Comparison of ENCODE assay signal across 15 cellular contexts in genomic region chr20:32231245-32231644, GRCh38. TPM values are rescaled to one million over a fixed set of nuclear protein-coding genes. Genes with fewer than 3 reads are reported as not detected.
DNase-seq lines count a peak whose midpoint lies in the region; ATAC-seq, FAIRE-seq and TF ChIP-seq lines count a peak whose summit lies in the region.
"Had no signal": no experiment of that assay in that cellular context is flagged by ENCODE, and none has a peak within 500 bp of the region (broad histone marks: within the 10 kb centered on the region; RNA-seq: fewer than 3 reads in every experiment).

No MANE protein-coding gene starts in this region.

- H3K4me3 ChIP-seq in CD8-positive, alpha-beta T cell (ENCODE audit: low read depth, low read length), result no peak overlapping the region
- no peak overlapping the region for H3K4me3 ChIP-seq in small intestine (ENCODE audit: low read depth in 1 of 2, low read length in 2 of 2)
- H3K4me3 ChIP-seq: esophagus muscularis mucosa, prostate gland, transverse colon had no signal

- peaks cover 17% of the 10 kb centered on the region for H3K36me3 ChIP-seq in CD8-positive, alpha-beta T cell (ENCODE audit: insufficient read depth, low read length)
- H3K36me3 ChIP-seq in small intestine (ENCODE audit: control insufficient read depth in 2 of 2, insufficient read depth in 2 of 2, low read length in 2 of 2), result peaks cover 0 to 6% of the 10 kb centered on the region in 2 donors

- peaks cover 16% of the 10 kb centered on the region for H3K4me1 ChIP-seq in CD8-positive, alpha-beta T cell (ENCODE audit: insufficient read depth, low read length)
- peaks cover 5 to 13% of the 10 kb centered on the region in 2 donors for H3K4me1 ChIP-seq in small intestine (ENCODE audit: control insufficient read depth in 2 of 2, insufficient read depth in 1 of 2, low read depth in 1 of 2, low read length in 1 of 2)

- H3K27ac Mint-ChIP-seq in CD14-positive monocyte (peak overlapping the region; percentile 36 to 95 (median 87)), immature natural killer cell (peak overlapping the region in 4 of 6 donors; percentile 55 to 91 (median 74))
- peak overlapping the region; percentile 87 for H3K27ac Mint-ChIP-seq in CD8-positive, alpha-beta T cell
- H3K27ac Mint-ChIP-seq in activated T-helper 1 cell treated with anti-CD3 and anti-CD28 coated beads, Interleukin-12 subunit alpha, Interleukin-12 subunit beta, Interleukin-2, Interleukin-4 antibody, amounts not matched to agents 30 ng/mL and 10 ng/mL and 1 ng/mL, durations not matched to agents 14 hours and 24 hours and 36 hours, result peak overlapping the region; percentile 95

- no peaks in the 10 kb centered on the region for H3K9me3 Mint-ChIP-seq in CD14-positive monocyte
- no peaks in the 10 kb centered on the region for H3K9me3 Mint-ChIP-seq in CD8-positive, alpha-beta T cell
- H3K9me3 Mint-ChIP-seq in activated T-helper 1 cell treated with anti-CD3 and anti-CD28 coated beads, Interleukin-12 subunit alpha, Interleukin-12 subunit beta, Interleukin-2, Interleukin-4 antibody, amounts not matched to agents 30 ng/mL and 10 ng/mL and 1 ng/mL, durations not matched to agents 14 hours and 24 hours and 36 hours, result no peaks in the 10 kb centered on the region
- H3K9me3 Mint-ChIP-seq in immature natural killer cell, result no peaks in the 10 kb centered on the region

- no peak overlapping the region for H3K27ac ChIP-seq in CD8-positive, alpha-beta T cell (ENCODE audit: low read depth, low read length)
- peak overlapping the region in 1 of 2 donors; percentile 51 for H3K27ac ChIP-seq in small intestine (ENCODE audit: low read depth in 1 of 2, low read length in 1 of 2)
- H3K27ac ChIP-seq: esophagus muscularis mucosa, prostate gland, transverse colon had no signal

- peaks cover 51 to 53% of the 10 kb centered on the region in 2 donors for H3K36me3 Mint-ChIP-seq in CD14-positive monocyte
- H3K36me3 Mint-ChIP-seq in CD8-positive, alpha-beta T cell, result peaks cover 80% of the 10 kb centered on the region
- peaks cover 69% of the 10 kb centered on the region for H3K36me3 Mint-ChIP-seq in activated T-helper 1 cell treated with anti-CD3 and anti-CD28 coated beads, Interleukin-12 subunit alpha, Interleukin-12 subunit beta, Interleukin-2, Interleukin-4 antibody, amounts not matched to agents 30 ng/mL and 10 ng/mL and 1 ng/mL, durations not matched to agents 14 hours and 24 hours and 36 hours (ENCODE audit: low read depth)
- peaks cover 29 to 43% (median 29%) of the 10 kb centered on the region in 3 donors for H3K36me3 Mint-ChIP-seq in immature natural killer cell

- no peak for TF ChIP-seq CTCF in CD14-positive monocyte (IDR thresholded peaks at IDR 0.05)
- TF ChIP-seq CTCF in CD8-positive, alpha-beta T cell (IDR thresholded peaks at IDR 0.05), result no peak

- CTCF ChIA-PET in CD8-positive, alpha-beta T cell (lab: Charles Lee), result no interaction called here

- H3K4me1 Mint-ChIP-seq in CD14-positive monocyte, result peaks cover 78% of the 10 kb centered on the region
- peaks cover 15% of the 10 kb centered on the region for H3K4me1 Mint-ChIP-seq in CD8-positive, alpha-beta T cell (ENCODE audit: low read depth)
- H3K4me1 Mint-ChIP-seq in activated T-helper 1 cell treated with anti-CD3 and anti-CD28 coated beads, Interleukin-12 subunit alpha, Interleukin-12 subunit beta, Interleukin-2, Interleukin-4 antibody, amounts not matched to agents 30 ng/mL and 10 ng/mL and 1 ng/mL, durations not matched to agents 14 hours and 24 hours and 36 hours (ENCODE audit: low read depth), result peaks cover 40% of the 10 kb centered on the region
- peaks cover 17 to 23% of the 10 kb centered on the region in 2 donors for H3K4me1 Mint-ChIP-seq in immature natural killer cell

- POLR2A ChIA-PET in CD8-positive, alpha-beta T cell (lab: Charles Lee), result interaction anchor here (1.9 kb wide), 1 partner anchor 8 kb away, joined by 5 read pairs; no protein-coding TSS in a partner anchor

- ATAC-seq in CD8-positive, alpha-beta T cell, result no peak
- ATAC-seq in HG03039 (IDR thresholded peaks at IDR 0.05; ENCODE audit: unreplicated experiment), result no peak

- no peak for FAIRE-seq in small intestine (lab: Jason Lieb, UNC)
- FAIRE-seq: H1 had no signal

- H3K9me3 ChIP-seq in CD8-positive, alpha-beta T cell (ENCODE audit: low read length), result no peaks in the 10 kb centered on the region
- no peaks in the 10 kb centered on the region for H3K9me3 ChIP-seq in small intestine (ENCODE audit: control insufficient read depth, low read depth)
- H3K9me3 ChIP-seq: esophagus muscularis mucosa, prostate gland, transverse colon had no signal

- H3K27me3 ChIP-seq in CD8-positive, alpha-beta T cell (ENCODE audit: insufficient read depth, low read length), result no peaks in the 10 kb centered on the region
- no peaks in the 10 kb centered on the region for H3K27me3 ChIP-seq in small intestine (ENCODE audit: control insufficient read depth in 2 of 2, insufficient read depth in 2 of 2, low read length in 2 of 2)
- H3K27me3 ChIP-seq: esophagus muscularis mucosa, transverse colon had no signal

- DNase-seq in CD14-positive monocyte (ENCODE audit: low spot score) (no peak), immature natural killer cell (no peak), pons (ENCODE audit: low spot score) (no peak), small intestine (no peak), kidney glomerular epithelial cell (lab: John Stamatoyannopoulos, UW) (no peak)
- DNase-seq in CD8-positive, alpha-beta T cell, result no peak
- DNase-seq in activated T-helper 1 cell treated with anti-CD3 and anti-CD28 coated beads, Interleukin-12 subunit alpha, Interleukin-12 subunit beta, Interleukin-2, Interleukin-4 antibody, amounts not matched to agents 30 ng/mL and 10 ng/mL and 1 ng/mL, durations not matched to agents 14 hours and 24 hours and 36 hours (ENCODE audit: low spot score), result no peak
- DNase-seq: DMS153, NCI-H1105 treated with DMSO at 0.1 percent for 48 hours, NCI-H526 treated with DMSO at 0.1 percent for 48 hours, transverse colon had no signal

- no peak overlapping the region for H3K4me3 Mint-ChIP-seq in CD14-positive monocyte
- no peak overlapping the region for H3K4me3 Mint-ChIP-seq in CD8-positive, alpha-beta T cell
- H3K4me3 Mint-ChIP-seq in activated T-helper 1 cell treated with anti-CD3 and anti-CD28 coated beads, Interleukin-12 subunit alpha, Interleukin-12 subunit beta, Interleukin-2, Interleukin-4 antibody, amounts not matched to agents 30 ng/mL and 10 ng/mL and 1 ng/mL, durations not matched to agents 14 hours and 24 hours and 36 hours, result no peak overlapping the region
- no peak overlapping the region for H3K4me3 Mint-ChIP-seq in immature natural killer cell

- peaks cover 0 to 2% (median 0%) of the 10 kb centered on the region in 3 donors for H3K27me3 Mint-ChIP-seq in CD14-positive monocyte (ENCODE audit: low read depth in 3 of 3)
- H3K27me3 Mint-ChIP-seq in CD8-positive, alpha-beta T cell (ENCODE audit: low read depth), result no peaks in the 10 kb centered on the region
- H3K27me3 Mint-ChIP-seq in activated T-helper 1 cell treated with anti-CD3 and anti-CD28 coated beads, Interleukin-12 subunit alpha, Interleukin-12 subunit beta, Interleukin-2, Interleukin-4 antibody, amounts not matched to agents 30 ng/mL and 10 ng/mL and 1 ng/mL, durations not matched to agents 14 hours and 24 hours and 36 hours (ENCODE audit: insufficient read depth), result no peaks in the 10 kb centered on the region
- H3K27me3 Mint-ChIP-seq in immature natural killer cell (ENCODE audit: low read depth in 3 of 3), result peaks cover 0 to 4% (median 0%) of the 10 kb centered on the region in 3 donors

- WGBS in small intestine, 3 donors, result 89 to 96% (median 90%) methylated on average over 4 of the region's 4 CpGs

- intact Hi-C loops in CD14-positive monocyte (cut with micrococcal nuclease), result no loop called here
- intact Hi-C loops in CD8-positive, alpha-beta T cell (cut with DNase I, micrococcal nuclease), result no loop called here
- intact Hi-C loops in activated T-helper 1 cell treated with anti-CD3 and anti-CD28 coated beads, Interleukin-12 subunit alpha, Interleukin-12 subunit beta, Interleukin-2, Interleukin-4 antibody, amounts not matched to agents 30 ng/mL and 10 ng/mL and 1 ng/mL, durations not matched to agents 14 hours and 24 hours and 36 hours (cut with micrococcal nuclease), result no loop called here

RNA-seq across cellular contexts. Expression of gene POFUT1, which starts 23.6 kb away (rescaled TPM):
- polyA plus RNA-seq in CD14-positive monocyte (10 to 100 TPM; 11.8 to 22.8 TPM), immature natural killer cell (10 to 100 TPM in 2 of 3 donors, 1 to 10 TPM in 1; 7.5 to 15.4 (median 10.6) TPM), small intestine (10 to 100 TPM; 11.1 to 29.8 (median 12.1) TPM)
- total RNA-seq in CD8-positive, alpha-beta T cell, result 1 to 10 TPM; 5.1 to 6.3 TPM
- total RNA-seq in activated T-helper 1 cell treated with anti-CD3 and anti-CD28 coated beads, Interleukin-12 subunit alpha, Interleukin-12 subunit beta, Interleukin-2, Interleukin-4 antibody, amounts not matched to agents 30 ng/mL and 10 ng/mL and 1 ng/mL, durations not matched to agents 14 hours and 24 hours and 36 hours, result 69.0 and 73.0 TPM in 2 replicates

RNA-seq across cellular contexts. Expression of gene PLAGL2, which starts 23.7 kb away (rescaled TPM):
- polyA plus RNA-seq in CD14-positive monocyte (10 to 100 TPM in 1 of 2 donors, 1 to 10 TPM in 1; 6.2 to 14.7 TPM), immature natural killer cell (1 to 10 TPM; 1.3 to 3.4 (median 1.6) TPM), small intestine (10 to 100 TPM in 1 of 3 donors, 1 to 10 TPM in 2; 3.2 to 10.5 (median 6.7) TPM)
- total RNA-seq in CD8-positive, alpha-beta T cell, result 10 to 100 TPM; 15.8 to 16.9 TPM
- total RNA-seq in activated T-helper 1 cell treated with anti-CD3 and anti-CD28 coated beads, Interleukin-12 subunit alpha, Interleukin-12 subunit beta, Interleukin-2, Interleukin-4 antibody, amounts not matched to agents 30 ng/mL and 10 ng/mL and 1 ng/mL, durations not matched to agents 14 hours and 24 hours and 36 hours, result 123 and 126 TPM in 2 replicates

RNA-seq across cellular contexts. Expression of gene KIF3B, which starts 46.2 kb away (rescaled TPM):
- polyA plus RNA-seq in CD14-positive monocyte (1 to 10 TPM; 1.5 to 3.4 TPM), immature natural killer cell (1 to 10 TPM; 1.1 to 3.2 (median 1.4) TPM), small intestine (10 to 100 TPM; 16.2 to 31.5 (median 21.4) TPM)
- total RNA-seq in CD8-positive, alpha-beta T cell, result 1 to 10 TPM; 7.1 to 8.1 TPM
- 38.1 and 39.1 TPM in 2 replicates for total RNA-seq in activated T-helper 1 cell treated with anti-CD3 and anti-CD28 coated beads, Interleukin-12 subunit alpha, Interleukin-12 subunit beta, Interleukin-2, Interleukin-4 antibody, amounts not matched to agents 30 ng/mL and 10 ng/mL and 1 ng/mL, durations not matched to agents 14 hours and 24 hours and 36 hours
